24 cellular contexts compared by ENCODE assay signal in the genomic region with DNA sequence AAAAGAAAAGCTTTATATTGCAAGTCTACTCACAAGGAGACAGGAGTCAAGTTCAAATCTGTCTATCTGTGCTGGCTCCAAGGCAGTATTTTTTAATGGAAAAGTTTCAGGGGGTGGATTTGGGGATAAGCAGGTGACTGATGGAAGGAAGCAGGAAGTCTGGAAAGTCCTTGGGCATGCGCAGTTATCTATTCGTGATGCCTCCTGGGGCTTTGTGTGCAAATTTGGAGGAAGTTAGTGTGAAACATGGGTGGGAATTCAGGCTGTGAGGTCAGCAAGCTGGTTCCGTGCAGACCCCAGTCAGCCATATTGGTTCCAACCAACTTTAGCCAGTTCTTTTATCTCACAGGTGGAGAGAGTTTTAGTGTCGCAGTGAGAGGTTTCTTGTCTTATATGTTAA.
"Had no signal": no experiment of that assay in that cellular context is flagged by ENCODE, and none has a peak within 500 bp of the region (broad histone marks: within the 10 kb centered on the region; RNA-seq: fewer than 3 reads in every experiment).

No MANE protein-coding gene starts in this region.

- H3K27ac ChIP-seq: ascending aorta, breast epithelium, cardiac muscle cell, colonic mucosa, foreskin keratinocyte, gastrocnemius medialis had no signal

- H3K4me1 ChIP-seq: ascending aorta, breast epithelium, colonic mucosa, foreskin keratinocyte, gastrocnemius medialis had no signal

- H3K4me3 ChIP-seq: ascending aorta, breast epithelium, cardiac muscle cell, colonic mucosa, gastrocnemius medialis had no signal

- H3K9me3 ChIP-seq: ascending aorta, breast epithelium, colonic mucosa, gastrocnemius medialis had no signal

- DNase-seq: activated CD4-positive, alpha-beta memory T cell treated with anti-CD3 and anti-CD28 coated beads, Interleukin-2, amount 10 ng/mL, durations not matched to agents 7 days and 5 days; activated CD4-positive, alpha-beta T cell treated with anti-CD3 and anti-CD28 coated beads for 1 hour; activated CD4-positive, alpha-beta T cell treated with anti-CD3 and anti-CD28 coated beads for 4 hours; activated CD4-positive, alpha-beta T cell treated with anti-CD3 and anti-CD28 coated beads, Interleukin-2, amount 10 ng/mL, durations not matched to agents 7 days and 5 days; activated CD4-positive, alpha-beta T cell treated with anti-CD3 and anti-CD28 coated beads, Interleukin-2, amount 50 U/mL, for 4 hours; activated CD8-positive, alpha-beta memory T cell treated with anti-CD3 and anti-CD28 coated beads, Interleukin-2, amount 50 U/mL, for 48 hours; activated gamma-delta T cell; activated naive CD4-positive, alpha-beta T cell; activated naive CD4-positive, alpha-beta T cell treated with anti-CD3 and anti-CD28 coated beads, Interleukin-2, amount 10 ng/mL, durations not matched to agents 7 days and 5 days; activated naive CD8-positive, alpha-beta T cell treated with anti-CD3 and anti-CD28 coated beads, Interleukin-2, amount 10 ng/mL, durations not matched to agents 7 days and 5 days; activated T-cell treated with anti-CD3 and anti-CD28 coated beads for 4 hours; activated T-cell treated with anti-CD3 and anti-CD28 coated beads, Interleukin-2, amount 50 U/mL, for 24 hours; activated T-cell treated with anti-CD3 and anti-CD28 coated beads, Interleukin-2, amount 50 U/mL, for 72 hours; central memory CD4-positive, alpha-beta T cell; cerebellar nuclear complex; colonic mucosa; effector CD8-positive, alpha-beta T cell; foreskin keratinocyte; gastrocnemius medialis; glutamatergic neuron; T-helper 2 cell had no signal

- H3K36me3 ChIP-seq: ascending aorta, breast epithelium, cardiac muscle cell, colonic mucosa, gastrocnemius medialis had no signal

- H3K27me3 ChIP-seq: ascending aorta, breast epithelium, cardiac muscle cell, colonic mucosa, gastrocnemius medialis had no signal
